ENCODE assay signal across 1 cellular context in genomic region chr11:93570759-93571413, GRCh38.
A peak's percentile ranks its signal among the peaks of the same experiment; 100 is the strongest.
TF ChIP-seq lines count a peak whose summit lies in the region.

No MANE protein-coding gene starts in this region.

TF ChIP-seq in HepG2, 621 proteins besides CTCF, POLR2A, EP300 and RAD21 (continued from another document and continues in another):
- TF ChIP-seq, protein P1, sequence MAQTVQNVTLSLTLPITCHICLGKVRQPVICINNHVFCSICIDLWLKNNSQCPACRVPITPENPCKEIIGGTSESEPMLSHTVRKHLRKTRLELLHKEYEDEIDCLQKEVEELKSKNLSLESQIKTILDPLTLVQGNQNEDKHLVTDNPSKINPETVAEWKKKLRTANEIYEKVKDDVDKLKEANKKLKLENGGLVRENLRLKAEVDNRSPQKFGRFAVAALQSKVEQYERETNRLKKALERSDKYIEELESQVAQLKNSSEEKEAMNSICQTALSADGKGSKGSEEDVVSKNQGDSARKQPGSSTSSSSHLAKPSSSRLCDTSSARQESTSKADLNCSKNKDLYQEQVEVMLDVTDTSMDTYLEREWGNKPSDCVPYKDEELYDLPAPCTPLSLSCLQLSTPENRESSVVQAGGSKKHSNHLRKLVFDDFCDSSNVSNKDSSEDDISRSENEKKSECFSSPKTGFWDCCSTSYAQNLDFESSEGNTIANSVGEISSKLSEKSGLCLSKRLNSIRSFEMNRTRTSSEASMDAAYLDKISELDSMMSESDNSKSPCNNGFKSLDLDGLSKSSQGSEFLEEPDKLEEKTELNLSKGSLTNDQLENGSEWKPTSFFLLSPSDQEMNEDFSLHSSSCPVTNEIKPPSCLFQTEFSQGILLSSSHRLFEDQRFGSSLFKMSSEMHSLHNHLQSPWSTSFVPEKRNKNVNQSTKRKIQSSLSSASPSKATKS (CRISPR knock-in tag; IDR thresholded peaks at IDR 0.05): no peak
- peak; percentile 84 for TF ChIP-seq ATF3 (CRISPR knock-in tag; IDR thresholded peaks at IDR 0.05)
- TF ChIP-seq ZNF547 (CRISPR knock-in tag; IDR thresholded peaks at IDR 0.05): no peak
- TF ChIP-seq POGZ (CRISPR knock-in tag; IDR thresholded peaks at IDR 0.05): peak; percentile 84
- TF ChIP-seq, protein P2, sequence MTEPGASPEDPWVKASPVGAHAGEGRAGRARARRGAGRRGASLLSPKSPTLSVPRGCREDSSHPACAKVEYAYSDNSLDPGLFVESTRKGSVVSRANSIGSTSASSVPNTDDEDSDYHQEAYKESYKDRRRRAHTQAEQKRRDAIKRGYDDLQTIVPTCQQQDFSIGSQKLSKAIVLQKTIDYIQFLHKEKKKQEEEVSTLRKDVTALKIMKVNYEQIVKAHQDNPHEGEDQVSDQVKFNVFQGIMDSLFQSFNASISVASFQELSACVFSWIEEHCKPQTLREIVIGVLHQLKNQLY (CRISPR knock-in tag; IDR thresholded peaks at IDR 0.05): peak; percentile 61; the same call in 1 of the 2 replicates
- peak; percentile 95 for TF ChIP-seq FOSL2 (CRISPR knock-in tag; IDR thresholded peaks at IDR 0.05)
- TF ChIP-seq ZFP62 (CRISPR knock-in tag; IDR thresholded peaks at IDR 0.05): no peak
- TF ChIP-seq, protein P3, sequence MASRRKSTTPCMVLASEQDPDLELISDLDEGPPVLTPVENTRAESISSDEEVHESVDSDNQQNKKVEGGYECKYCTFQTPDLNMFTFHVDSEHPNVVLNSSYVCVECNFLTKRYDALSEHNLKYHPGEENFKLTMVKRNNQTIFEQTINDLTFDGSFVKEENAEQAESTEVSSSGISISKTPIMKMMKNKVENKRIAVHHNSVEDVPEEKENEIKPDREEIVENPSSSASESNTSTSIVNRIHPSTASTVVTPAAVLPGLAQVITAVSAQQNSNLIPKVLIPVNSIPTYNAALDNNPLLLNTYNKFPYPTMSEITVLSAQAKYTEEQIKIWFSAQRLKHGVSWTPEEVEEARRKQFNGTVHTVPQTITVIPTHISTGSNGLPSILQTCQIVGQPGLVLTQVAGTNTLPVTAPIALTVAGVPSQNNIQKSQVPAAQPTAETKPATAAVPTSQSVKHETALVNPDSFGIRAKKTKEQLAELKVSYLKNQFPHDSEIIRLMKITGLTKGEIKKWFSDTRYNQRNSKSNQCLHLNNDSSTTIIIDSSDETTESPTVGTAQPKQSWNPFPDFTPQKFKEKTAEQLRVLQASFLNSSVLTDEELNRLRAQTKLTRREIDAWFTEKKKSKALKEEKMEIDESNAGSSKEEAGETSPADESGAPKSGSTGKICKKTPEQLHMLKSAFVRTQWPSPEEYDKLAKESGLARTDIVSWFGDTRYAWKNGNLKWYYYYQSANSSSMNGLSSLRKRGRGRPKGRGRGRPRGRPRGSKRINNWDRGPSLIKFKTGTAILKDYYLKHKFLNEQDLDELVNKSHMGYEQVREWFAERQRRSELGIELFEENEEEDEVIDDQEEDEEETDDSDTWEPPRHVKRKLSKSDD (CRISPR knock-in tag; IDR thresholded peaks at IDR 0.05; ENCODE audit: low read depth): no peak
- peak; percentile 73; the same call in 1 of the 2 replicates for TF ChIP-seq ISL2 (CRISPR knock-in tag; IDR thresholded peaks at IDR 0.05)
- TF ChIP-seq ZNF275 (CRISPR knock-in tag; IDR thresholded peaks at IDR 0.05; ENCODE audit: borderline replicate concordance): no peak
- no peak for TF ChIP-seq ZNF354B (CRISPR knock-in tag; IDR thresholded peaks at IDR 0.05)
- TF ChIP-seq, protein P4, sequence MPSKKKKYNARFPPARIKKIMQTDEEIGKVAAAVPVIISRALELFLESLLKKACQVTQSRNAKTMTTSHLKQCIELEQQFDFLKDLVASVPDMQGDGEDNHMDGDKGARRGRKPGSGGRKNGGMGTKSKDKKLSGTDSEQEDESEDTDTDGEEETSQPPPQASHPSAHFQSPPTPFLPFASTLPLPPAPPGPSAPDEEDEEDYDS (CRISPR knock-in tag; IDR thresholded peaks at IDR 0.05): peak; percentile 40; the same call in 1 of the 2 replicates
- peak; percentile 72; the same call in 1 of the 2 replicates for TF ChIP-seq ZFAT (CRISPR knock-in tag; conservative IDR thresholded peaks at IDR 0.05)
- no peak for TF ChIP-seq ZNF619 (CRISPR knock-in tag; IDR thresholded peaks at IDR 0.05)
- TF ChIP-seq HNRNPL (IDR thresholded peaks at IDR 0.05; ENCODE audit: low read depth, low read length): no peak
- peak; percentile 32; the same call in 1 of the 2 replicates for TF ChIP-seq KDM2A (CRISPR knock-in tag; IDR thresholded peaks at IDR 0.05; ENCODE audit: borderline replicate concordance, low read depth)
- no peak for TF ChIP-seq IRF9 (CRISPR knock-in tag; IDR thresholded peaks at IDR 0.05; ENCODE audit: borderline replicate concordance)
- TF ChIP-seq HOXA3 (CRISPR knock-in tag; IDR thresholded peaks at IDR 0.05): peak; percentile 68; the same call in 1 of the 2 replicates
- no peak for TF ChIP-seq CENPX (CRISPR knock-in tag; IDR thresholded peaks at IDR 0.05)
- TF ChIP-seq BATF2 (CRISPR knock-in tag; IDR thresholded peaks at IDR 0.05): no peak
- TF ChIP-seq ZNF776 (CRISPR knock-in tag; IDR thresholded peaks at IDR 0.05): no peak
- peak; percentile 57; the same call in 1 of the 2 replicates for TF ChIP-seq GATAD1 (CRISPR knock-in tag; IDR thresholded peaks at IDR 0.05)
- TF ChIP-seq ZNF614 (CRISPR knock-in tag; IDR thresholded peaks at IDR 0.05; ENCODE audit: borderline replicate concordance): peak; percentile 86
- TF ChIP-seq, protein P5, sequence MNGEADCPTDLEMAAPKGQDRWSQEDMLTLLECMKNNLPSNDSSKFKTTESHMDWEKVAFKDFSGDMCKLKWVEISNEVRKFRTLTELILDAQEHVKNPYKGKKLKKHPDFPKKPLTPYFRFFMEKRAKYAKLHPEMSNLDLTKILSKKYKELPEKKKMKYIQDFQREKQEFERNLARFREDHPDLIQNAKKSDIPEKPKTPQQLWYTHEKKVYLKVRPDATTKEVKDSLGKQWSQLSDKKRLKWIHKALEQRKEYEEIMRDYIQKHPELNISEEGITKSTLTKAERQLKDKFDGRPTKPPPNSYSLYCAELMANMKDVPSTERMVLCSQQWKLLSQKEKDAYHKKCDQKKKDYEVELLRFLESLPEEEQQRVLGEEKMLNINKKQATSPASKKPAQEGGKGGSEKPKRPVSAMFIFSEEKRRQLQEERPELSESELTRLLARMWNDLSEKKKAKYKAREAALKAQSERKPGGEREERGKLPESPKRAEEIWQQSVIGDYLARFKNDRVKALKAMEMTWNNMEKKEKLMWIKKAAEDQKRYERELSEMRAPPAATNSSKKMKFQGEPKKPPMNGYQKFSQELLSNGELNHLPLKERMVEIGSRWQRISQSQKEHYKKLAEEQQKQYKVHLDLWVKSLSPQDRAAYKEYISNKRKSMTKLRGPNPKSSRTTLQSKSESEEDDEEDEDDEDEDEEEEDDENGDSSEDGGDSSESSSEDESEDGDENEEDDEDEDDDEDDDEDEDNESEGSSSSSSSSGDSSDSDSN (CRISPR knock-in tag; IDR thresholded peaks at IDR 0.05): no peak
- TF ChIP-seq ZNF281 (CRISPR knock-in tag; IDR thresholded peaks at IDR 0.05; ENCODE audit: borderline replicate concordance): no peak
- no peak for TF ChIP-seq ZFX (CRISPR knock-in tag; IDR thresholded peaks at IDR 0.05; ENCODE audit: low read depth)
- TF ChIP-seq PRDM10 (CRISPR knock-in tag; IDR thresholded peaks at IDR 0.05; ENCODE audit: low read depth): peak; percentile 60; the same call in 1 of the 2 replicates
- TF ChIP-seq ZFP36L1 (CRISPR knock-in tag; IDR thresholded peaks at IDR 0.05): no peak
- TF ChIP-seq ZNF652 (CRISPR knock-in tag; IDR thresholded peaks at IDR 0.05; ENCODE audit: borderline replicate concordance, low read depth): peak; percentile 95
- TF ChIP-seq, protein P6, sequence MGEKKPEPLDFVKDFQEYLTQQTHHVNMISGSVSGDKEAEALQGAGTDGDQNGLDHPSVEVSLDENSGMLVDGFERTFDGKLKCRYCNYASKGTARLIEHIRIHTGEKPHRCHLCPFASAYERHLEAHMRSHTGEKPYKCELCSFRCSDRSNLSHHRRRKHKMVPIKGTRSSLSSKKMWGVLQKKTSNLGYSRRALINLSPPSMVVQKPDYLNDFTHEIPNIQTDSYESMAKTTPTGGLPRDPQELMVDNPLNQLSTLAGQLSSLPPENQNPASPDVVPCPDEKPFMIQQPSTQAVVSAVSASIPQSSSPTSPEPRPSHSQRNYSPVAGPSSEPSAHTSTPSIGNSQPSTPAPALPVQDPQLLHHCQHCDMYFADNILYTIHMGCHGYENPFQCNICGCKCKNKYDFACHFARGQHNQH (CRISPR knock-in tag; IDR thresholded peaks at IDR 0.05): peak; percentile 66
- TF ChIP-seq GABPA (IDR thresholded peaks at IDR 0.05; ENCODE audit: low read depth, low read length): no peak
- peak; percentile 17; the same call in 1 of the 2 replicates for TF ChIP-seq GABPA (CRISPR knock-in tag; IDR thresholded peaks at IDR 0.05; ENCODE audit: low read depth)
- TF ChIP-seq MEIS1 (CRISPR knock-in tag; IDR thresholded peaks at IDR 0.05; ENCODE audit: borderline replicate concordance): no peak
- no peak for TF ChIP-seq ARNTL (CRISPR knock-in tag; IDR thresholded peaks at IDR 0.05)
- no peak for TF ChIP-seq ZKSCAN1 (IDR thresholded peaks at IDR 0.05; ENCODE audit: low read length)
